Comparison of ENCODE assay signal across 19 cellular contexts in the genomic region with DNA sequence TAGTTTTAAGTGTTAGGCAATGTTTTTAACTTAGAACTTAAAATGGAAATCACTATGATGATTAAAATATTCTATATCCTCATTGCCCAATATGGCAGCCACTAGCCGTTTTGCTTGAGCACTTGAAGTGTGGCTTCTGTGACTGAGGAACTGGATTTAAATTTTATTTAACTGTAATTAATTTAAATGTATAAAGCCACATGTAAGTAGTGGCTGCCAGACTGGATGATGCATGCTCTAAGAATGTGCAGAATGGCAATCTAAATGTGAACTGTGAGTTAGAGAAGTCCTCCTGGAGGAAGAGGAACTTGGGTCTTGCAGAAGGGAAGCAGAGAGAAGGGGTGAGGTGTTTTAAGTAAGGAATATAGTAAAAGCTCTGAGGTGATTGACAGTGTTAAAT.
A peak's percentile ranks its signal among the peaks of the same experiment; 100 is the strongest.
DNase-seq lines count a peak whose midpoint lies in the region; ATAC-seq lines count a peak whose summit lies in the region.
"Had no signal": no experiment of that assay in that cellular context is flagged by ENCODE, and none has a peak within 500 bp of the region (broad histone marks: within the 10 kb centered on the region; RNA-seq: fewer than 3 reads in every experiment).

No MANE protein-coding gene starts in this region.

- ATAC-seq in GM19351 (IDR thresholded peaks at IDR 0.05; ENCODE audit: unreplicated experiment), result no peak
- ATAC-seq: A549, gastroesophageal sphincter, left colon, Panc1, upper lobe of right lung had no signal

- DNase-seq in A172 (ENCODE audit: low spot score) (peak; percentile 76), HS-5 (ENCODE audit: low read depth) (peak; percentile 59), SKM-1 (lab: John Stamatoyannopoulos, UW; ENCODE audit: unreplicated experiment) (peak; percentile 20), fibroblast of the conjunctiva (ENCODE audit: low read depth) (peak; percentile 22), GOT3 (lab: John Stamatoyannopoulos, UW) (no peak), T1000 (lab: John Stamatoyannopoulos, UW) (no peak), NCI-H2081 treated with DMSO at 0.1 percent for 48 hours (lab: John Stamatoyannopoulos, UW) (no peak)
- DNase-seq: activated CD4-positive, alpha-beta T cell treated with anti-CD3 and anti-CD28 coated beads, Interleukin-2, amount 50 U/mL, for 48 hours; activated effector memory CD4-positive, alpha-beta T cell treated with Interleukin-2 at 50 U/mL for 16 hours; DMS79; KG1; left colon; NCI-H2171; stimulated activated CD8-positive, alpha-beta memory T cell treated with anti-CD3 and anti-CD28 coated beads, Interleukin-4, amount 100 ng/mL, for 48 hours; upper lobe of right lung had no signal

Comparison
In these comparisons a context has a peak if more than half of its experiments do, and no peak if none do; other contexts are left out.
1. DNase-seq: peak in A172 (single experiment), HS-5 (single experiment), SKM-1 (single experiment) and fibroblast of the conjunctiva (single experiment); none in GOT3 (single experiment), T1000 (single experiment) and NCI-H2081 treated with DMSO at 0.1 percent for 48 hours (single experiment).